In the genomic region with DNA sequence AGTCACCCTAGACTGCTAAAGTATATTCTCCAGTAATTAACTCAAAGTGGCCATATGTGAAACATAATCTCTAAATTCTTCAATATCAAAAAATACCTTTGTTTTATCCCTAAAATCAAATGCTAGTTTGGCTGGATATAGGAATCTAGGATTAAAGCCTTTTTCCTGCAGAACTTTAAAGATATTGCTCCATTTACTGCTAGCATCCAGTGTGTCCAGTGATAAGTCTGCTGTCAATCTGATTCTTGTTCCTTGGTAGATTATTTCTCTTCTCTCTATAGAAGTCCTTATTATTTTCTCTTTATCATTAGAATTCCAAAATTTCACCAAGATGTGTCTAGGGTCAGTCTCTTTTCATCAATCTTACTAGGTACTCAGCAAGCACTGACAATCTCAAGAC, we compare ENCODE assay signal across 19 cellular contexts.
A peak's percentile ranks its signal among the peaks of the same experiment; 100 is the strongest.
DNase-seq lines count a peak whose midpoint lies in the region; ATAC-seq, FAIRE-seq and TF ChIP-seq lines count a peak whose summit lies in the region.
"Had no signal": no experiment of that assay in that cellular context is flagged by ENCODE, and none has a peak within 500 bp of the region (broad histone marks: within the 10 kb centered on the region; RNA-seq: fewer than 3 reads in every experiment).

No MANE protein-coding gene starts in this region.

- no peaks in the 10 kb centered on the region for H3K4me1 Mint-ChIP-seq in GM23338
- H3K4me1 Mint-ChIP-seq: CD14-positive monocyte had no signal

- peaks cover 12% of the 10 kb centered on the region; the same call in 2 of the 3 replicates for H3K36me3 Mint-ChIP-seq in GM23338 (ENCODE audit: low read depth)
- H3K36me3 Mint-ChIP-seq: CD14-positive monocyte had no signal

- no peak overlapping the region for H3K4me2 ChIP-seq in GM23338

- H3F3A ChIP-seq in GM23338 (replicated peaks; ENCODE audit: low read depth): no peaks in the 10 kb centered on the region

- no peak for FAIRE-seq in HTR-8/SVneo (lab: Jason Lieb, UNC)

- no peak overlapping the region for H3K4me3 ChIP-seq in GM23338
- no peak overlapping the region for H3K4me3 ChIP-seq in choroid plexus epithelial cell (ENCODE audit: low read depth, low read length)

- no peaks in the 10 kb centered on the region for H4K20me1 ChIP-seq in GM23338 (replicated peaks; ENCODE audit: insufficient read depth)

- no peak overlapping the region for H3K27ac Mint-ChIP-seq in GM23338
- H3K27ac Mint-ChIP-seq: CD14-positive monocyte, HFFc6 had no signal

- H3K27me3 ChIP-seq in GM23338 (ENCODE audit: insufficient read depth): no peaks in the 10 kb centered on the region

- no peak overlapping the region for H2AFZ ChIP-seq in GM23338

- ATAC-seq in GM23338: no peak
- ATAC-seq: SK-N-SH treated with all-trans-retinoic acid at 6 μM for 48 hours had no signal

- H3K27ac ChIP-seq in GM23338 (ENCODE audit: low read depth): no peak overlapping the region

- H3K9me3 Mint-ChIP-seq in GM23338: peaks cover 22% of the 10 kb centered on the region

- H3K36me3 ChIP-seq in GM23338 (ENCODE audit: insufficient read depth): no peaks in the 10 kb centered on the region

- DNase-seq in NCI-H187 treated with DMSO at 0.1 percent for 48 hours (lab: John Stamatoyannopoulos, UW): peak; percentile 22
- no peak for DNase-seq in NCI-H187 (lab: John Stamatoyannopoulos, UW)
- peak; percentile 22 for DNase-seq in GM23338 (ENCODE audit: low spot score)
- peak; percentile 15 for DNase-seq in NCI-H748 treated with DMSO at 0.1 percent for 48 hours (lab: John Stamatoyannopoulos, UW)
- DNase-seq in choroid plexus epithelial cell (ENCODE audit: low read depth): peak; percentile 34
- DNase-seq in HTR-8/SVneo (ENCODE audit: insufficient read length, low spot score): no peak
- DNase-seq in putamen (ENCODE audit: low spot score): no peak
- DNase-seq: ACHN, AML-193, Caco-2, GF-D8, HFFc6, NCI-H2029 treated with DMSO at 0.1 percent for 48 hours, NCI-H774, SHP77, T-helper 1 cell, T1000 had no signal

- no peaks in the 10 kb centered on the region for H3K27me3 Mint-ChIP-seq in GM23338 (ENCODE audit: insufficient read depth, low read depth, poor library complexity)

- TF ChIP-seq CTCF in GM23338 (conservative IDR thresholded peaks at IDR 0.05; ENCODE audit: low read depth in 2 of 2) (no peak), choroid plexus epithelial cell (conservative IDR thresholded peaks at IDR 0.05; ENCODE audit: low read depth, low read length) (no peak)

- no peak overlapping the region for H3K4me3 Mint-ChIP-seq in GM23338
- H3K4me3 Mint-ChIP-seq: CD14-positive monocyte, HFFc6 had no signal

- 0 out of 2 replicates have a peak, but pooled peaks cover 11% of the 10 kb centered on the region for H3K9me2 ChIP-seq in GM23338 (ENCODE audit: insufficient read depth)

- H3K79me2 ChIP-seq in GM23338 (replicated peaks; ENCODE audit: insufficient read depth): no peaks in the 10 kb centered on the region

- H3K4me1 ChIP-seq in GM23338 (ENCODE audit: insufficient read depth): no peaks in the 10 kb centered on the region
- H3K4me1 ChIP-seq: Caco-2 had no signal

TF ChIP-seq in GM23338, 12 proteins besides CTCF, POLR2A, EP300 and RAD21 (continues in another document):
- no peak for TF ChIP-seq JUNB (IDR thresholded peaks at IDR 0.05; ENCODE audit: unreplicated experiment)
- TF ChIP-seq STAT1 (IDR thresholded peaks at IDR 0.05; ENCODE audit: unreplicated experiment): no peak
- no peak for TF ChIP-seq EZH2phosphoT487 (IDR thresholded peaks at IDR 0.05; ENCODE audit: unreplicated experiment)
- TF ChIP-seq POLR2AphosphoS5 (IDR thresholded peaks at IDR 0.05; ENCODE audit: low read depth): no peak
- no peak for TF ChIP-seq ZNF462 (CRISPR knock-in tag; IDR thresholded peaks at IDR 0.05)
- TF ChIP-seq EZH2 (IDR thresholded peaks at IDR 0.05; ENCODE audit: low read depth, unreplicated experiment): no peak
- TF ChIP-seq ETS1 (IDR thresholded peaks at IDR 0.05): no peak

Comparison
In these comparisons a context has a peak if more than half of its experiments do, and no peak if none do; other contexts are left out.
1. DNase-seq: peak in NCI-H187 treated with DMSO at 0.1 percent for 48 hours (single experiment), GM23338 (single experiment), NCI-H748 treated with DMSO at 0.1 percent for 48 hours (single experiment) and choroid plexus epithelial cell (single experiment); none in NCI-H187 (0 of 2), HTR-8/SVneo (single experiment) and putamen (single experiment).